In genomic region chr9:81847181-81847915, GRCh38 we compare ENCODE assay signal across 23 cellular contexts.
A peak's percentile ranks its signal among the peaks of the same experiment; 100 is the strongest.
DNase-seq lines count a peak whose midpoint lies in the region; ATAC-seq, FAIRE-seq and TF ChIP-seq lines count a peak whose summit lies in the region.
"Had no signal": no experiment of that assay in that cellular context is flagged by ENCODE, and none has a peak within 500 bp of the region (broad histone marks: within the 10 kb centered on the region; RNA-seq: fewer than 3 reads in every experiment).

No MANE protein-coding gene starts in this region.

- H3K4me3 Mint-ChIP-seq in astrocyte (ENCODE audit: unreplicated experiment), result no peak overlapping the region
- H3K4me3 Mint-ChIP-seq: B cell; CD4-positive, CD25-positive, alpha-beta regulatory T cell; CD8-positive, alpha-beta T cell; HFFc6 had no signal

- intact Hi-C loops in endothelial cell of umbilical vein (cut with micrococcal nuclease), result loop anchor here (1.0 to 10.0 kb wide), 4 partner anchors 324 to 1117 kb away; no protein-coding TSS in a partner anchor
- intact Hi-C loops in left lung (cut with DNase I), result no loop called here

- POLR2A ChIA-PET in endothelial cell of umbilical vein (lab: Charles Lee), result interaction anchor here (1.4 kb wide), 1 partner anchor 158 kb away, joined by 3 read pairs; the partner anchor contains the start of gene TLE1

- H3K4me1 Mint-ChIP-seq in astrocyte (ENCODE audit: low read depth, unreplicated experiment), result peaks cover 12% of the 10 kb centered on the region
- H3K4me1 Mint-ChIP-seq: B cell; CD4-positive, CD25-positive, alpha-beta regulatory T cell had no signal

- H4K20me1 ChIP-seq in astrocyte (ENCODE audit: insufficient read depth, low read length) (no peaks in the 10 kb centered on the region), endothelial cell of umbilical vein (replicated peaks; ENCODE audit: control insufficient read depth, extremely low read depth, insufficient read depth, low read length) (no peaks in the 10 kb centered on the region)
- H4K20me1 ChIP-seq: BLaER1 had no signal

- DNase-seq in HT-29 (ENCODE audit: low spot score) (peak; percentile 57), LNCaP clone FGC (ENCODE audit: low read depth) (peak; percentile 91), astrocyte (ENCODE audit: low read depth) (no peak), endothelial cell of umbilical vein (ENCODE audit: low read depth, low spot score) (peak; percentile 89), right atrium auricular region (ENCODE audit: low spot score) (no peak), left lung (no peak)
- DNase-seq: Caco-2; CD4-positive, CD25-positive, alpha-beta regulatory T cell; CD8-positive, alpha-beta T cell; DMS53; DMS79 treated with DMSO at 0.1 percent for 48 hours; GF-D8; GOT3; HFFc6 had no signal

- no peaks in the 10 kb centered on the region for H3K27me3 ChIP-seq in astrocyte (ENCODE audit: insufficient read depth, low read length)
- H3K27me3 ChIP-seq in endothelial cell of umbilical vein (ENCODE audit: control insufficient read depth in 2 of 2, insufficient read depth in 2 of 2, low read length in 2 of 2), result no peaks in the 10 kb centered on the region
- H3K27me3 ChIP-seq in right atrium auricular region, result no peaks in the 10 kb centered on the region
- no peaks in the 10 kb centered on the region for H3K27me3 ChIP-seq in left lung
- H3K27me3 ChIP-seq: BLaER1 had no signal

- no peak for ATAC-seq in left lung
- no peak for ATAC-seq in HG03097 (IDR thresholded peaks at IDR 0.05; ENCODE audit: low FRiP score, unreplicated experiment)
- ATAC-seq in HG03342 (IDR thresholded peaks at IDR 0.05; ENCODE audit: unreplicated experiment), result no peak
- ATAC-seq: CD8-positive, alpha-beta T cell had no signal

- H3K27ac ChIP-seq in astrocyte (ENCODE audit: low read depth, low read length) (no peak overlapping the region), endothelial cell of umbilical vein (ENCODE audit: insufficient read depth, low read depth, low read length) (peak overlapping the region; percentile 69), right atrium auricular region (no peak overlapping the region), left lung (no peak overlapping the region)
- H3K27ac ChIP-seq: BLaER1, C4-2B had no signal

- H2AFZ ChIP-seq in astrocyte (ENCODE audit: low read depth, low read length) (no peak overlapping the region), endothelial cell of umbilical vein (ENCODE audit: low read depth, low read length) (peak overlapping the region; percentile 1)

- FAIRE-seq in astrocyte (lab: Jason Lieb, UNC) (no peak), endothelial cell of umbilical vein (lab: Jason Lieb, UNC) (peak; percentile 65)
- FAIRE-seq: GM12891, GM18507, H54 had no signal

- H3K4me2 ChIP-seq in astrocyte (ENCODE audit: low read length), result peak overlapping the region; percentile 40
- peak overlapping the region; percentile 70 for H3K4me2 ChIP-seq in endothelial cell of umbilical vein (ENCODE audit: insufficient read depth, low read length)
- H3K4me2 ChIP-seq: BLaER1 had no signal

- H3K4me1 ChIP-seq in astrocyte (ENCODE audit: insufficient read depth, low read length) (no peaks in the 10 kb centered on the region), endothelial cell of umbilical vein (ENCODE audit: control insufficient read depth, extremely low read depth, insufficient read depth, low read length) (peaks cover 49% of the 10 kb centered on the region), right atrium auricular region (peaks cover 0 to 12% of the 10 kb centered on the region in 2 donors), left lung (no peaks in the 10 kb centered on the region)
- H3K4me1 ChIP-seq: Caco-2, HAP-1 had no signal

- H3K9ac ChIP-seq in astrocyte (ENCODE audit: low read length) (no peak overlapping the region), endothelial cell of umbilical vein (replicated peaks; ENCODE audit: extremely low read depth, insufficient read depth, low read length) (peak overlapping the region; percentile 5)
- H3K9ac ChIP-seq: BLaER1 had no signal

- TF ChIP-seq CTCF in LNCaP clone FGC (IDR thresholded peaks at IDR 0.05; ENCODE audit: control insufficient read depth, extremely low read depth, insufficient read depth) (no peak), astrocyte (IDR thresholded peaks at IDR 0.05; ENCODE audit: insufficient read depth, low read depth, low read length) (no peak), endothelial cell of umbilical vein (IDR thresholded peaks at IDR 0.05; ENCODE audit: extremely low read depth in 1 of 2, insufficient read depth in 1 of 2, low read depth in 1 of 2, low read length in 2 of 2) (no peak), right atrium auricular region (IDR thresholded peaks at IDR 0.05) (no peak), left lung (IDR thresholded peaks at IDR 0.05) (no peak)

- no peak for TF ChIP-seq POLR2A in endothelial cell of umbilical vein (IDR thresholded peaks at IDR 0.05; ENCODE audit: low read depth, low read length)

- no peaks in the 10 kb centered on the region for H3K27me3 Mint-ChIP-seq in astrocyte (ENCODE audit: low read depth, unreplicated experiment)
- H3K27me3 Mint-ChIP-seq: B cell; CD4-positive, CD25-positive, alpha-beta regulatory T cell had no signal

- H3K9me3 ChIP-seq in astrocyte (ENCODE audit: insufficient read depth, low read depth, low read length), result no peaks in the 10 kb centered on the region
- H3K9me3 ChIP-seq in endothelial cell of umbilical vein (replicated peaks; ENCODE audit: control insufficient read depth, insufficient read depth, low read length), result no peaks in the 10 kb centered on the region
- no peaks in the 10 kb centered on the region for H3K9me3 ChIP-seq in right atrium auricular region
- H3K9me3 ChIP-seq in left lung, result no peaks in the 10 kb centered on the region
- H3K9me3 ChIP-seq: BLaER1, Caco-2, HAP-1 had no signal

- no peak overlapping the region for H3K27ac Mint-ChIP-seq in astrocyte (ENCODE audit: unreplicated experiment)
- H3K27ac Mint-ChIP-seq: B cell; CD4-positive, CD25-positive, alpha-beta regulatory T cell; CD8-positive, alpha-beta T cell; HFFc6 had no signal

- no peaks in the 10 kb centered on the region for H3K9me3 Mint-ChIP-seq in astrocyte (ENCODE audit: unreplicated experiment)
- H3K9me3 Mint-ChIP-seq: CD8-positive, alpha-beta T cell; HFFc6 had no signal

- H3K79me2 ChIP-seq in astrocyte (ENCODE audit: insufficient read depth, low read length), result no peaks in the 10 kb centered on the region
- no peaks in the 10 kb centered on the region for H3K79me2 ChIP-seq in endothelial cell of umbilical vein (ENCODE audit: control insufficient read depth, insufficient read depth, low read length)

- CTCF ChIA-PET in endothelial cell of umbilical vein (lab: Charles Lee), result interaction anchor here (0.8 to 4.8 kb wide), 14 partner anchors 9 to 1672 kb away, joined by 3 to 47 read pairs (median 6); partner anchors contain the start of gene TLE1

- H3K36me3 ChIP-seq in astrocyte (ENCODE audit: insufficient read depth, low read length) (no peaks in the 10 kb centered on the region), endothelial cell of umbilical vein (ENCODE audit: control insufficient read depth in 2 of 2, extremely low read depth in 1 of 2, insufficient read depth in 2 of 2, low read length in 2 of 2) (no peaks in the 10 kb centered on the region), right atrium auricular region (no peaks in the 10 kb centered on the region), left lung (no peaks in the 10 kb centered on the region)
- H3K36me3 ChIP-seq: BLaER1, HAP-1 had no signal

- BruUV-seq in endothelial cell of umbilical vein (replicated peaks; lab: Mats Ljungman, UMichigan), result no TSS peak

- no peaks in the 10 kb centered on the region for H3K36me3 Mint-ChIP-seq in astrocyte (ENCODE audit: low read depth, unreplicated experiment)
- H3K36me3 Mint-ChIP-seq: CD4-positive, CD25-positive, alpha-beta regulatory T cell; CD8-positive, alpha-beta T cell had no signal

- H3K4me3 ChIP-seq in LNCaP clone FGC (ENCODE audit: low read depth, low read length) (no peak overlapping the region), astrocyte (ENCODE audit: insufficient read depth, low read depth, low read length) (no peak overlapping the region), endothelial cell of umbilical vein (replicated peaks in 1 of 3; ENCODE audit: insufficient read depth in 1 of 3, low read depth in 1 of 3, low read length in 3 of 3) (no peak overlapping the region), right atrium auricular region (no peak overlapping the region), left lung (no peak overlapping the region)
- H3K4me3 ChIP-seq: BLaER1, HAP-1 had no signal

- no peaks in the 10 kb centered on the region for H3K9me1 ChIP-seq in endothelial cell of umbilical vein (replicated peaks; ENCODE audit: control insufficient read depth, extremely low read depth, insufficient read depth, low read length)

- dilution Hi-C loops in endothelial cell of umbilical vein (cut with MboI; ENCODE audit: extremely low pct_ligation_motif_present, low sequenced_read_pairs), result no loop called here

TF ChIP-seq in endothelial cell of umbilical vein, 7 proteins besides CTCF, POLR2A, EP300 and RAD21:
- TF ChIP-seq FOS (IDR thresholded peaks at IDR 0.05; ENCODE audit: borderline replicate concordance, insufficient read depth, low read length) (no peak), JUN (IDR thresholded peaks at IDR 0.05; ENCODE audit: borderline replicate concordance, insufficient read depth, insufficient read length, low read depth) (no peak), MAX (IDR thresholded peaks at IDR 0.05; ENCODE audit: insufficient read depth, insufficient read length) (no peak), EZH2 (IDR thresholded peaks at IDR 0.05; ENCODE audit: borderline replicate concordance, low read depth, low read length, severe bottlenecking) (no peak), POLR2AphosphoS5 (IDR thresholded peaks at IDR 0.05; ENCODE audit: insufficient read depth, low read depth, low read length) (no peak), MYC (IDR thresholded peaks at IDR 0.05; ENCODE audit: low read depth, low read length) (no peak), GATA2 (IDR thresholded peaks at IDR 0.05; ENCODE audit: insufficient read depth, insufficient read length, low read depth, low read length) (no peak)

Comparison
In these comparisons a context has a peak if more than half of its experiments do, and no peak if none do; other contexts are left out.
1. DNase-seq: peak in HT-29 (single experiment), LNCaP clone FGC (single experiment) and endothelial cell of umbilical vein (single experiment); none in astrocyte (single experiment), right atrium auricular region (single experiment) and left lung (0 of 2).